ENCODE assay signal across 8 cellular contexts in genomic region chr5:150623878-150624216, GRCh38. TPM values are rescaled to one million over a fixed set of nuclear protein-coding genes. Genes with fewer than 3 reads are reported as not detected.
DNase-seq lines count a peak whose midpoint lies in the region; ATAC-seq and TF ChIP-seq lines count a peak whose summit lies in the region.
"Had no signal": no experiment of that assay in that cellular context is flagged by ENCODE, and none has a peak within 500 bp of the region (broad histone marks: within the 10 kb centered on the region; RNA-seq: fewer than 3 reads in every experiment).

No MANE protein-coding gene starts in this region.

- peak overlapping the region; percentile 59 for H3K4me3 ChIP-seq in iPS-15b (ENCODE audit: low read depth, low read length)
- H3K4me3 ChIP-seq in OCI-LY7 (ENCODE audit: low read depth, low read length, poor library complexity, severe bottlenecking), result no peak overlapping the region
- H3K4me3 ChIP-seq: GM23248 had no signal

- POLR2A ChIA-PET in OCI-LY7 (lab: Charles Lee), result no interaction called here

- H3K36me3 Mint-ChIP-seq in HFFc6 (ENCODE audit: low read depth), result no peaks in the 10 kb centered on the region
- no peaks in the 10 kb centered on the region for H3K36me3 Mint-ChIP-seq in activated T-helper 1 cell treated with anti-CD3 and anti-CD28 coated beads, Interleukin-12 subunit alpha, Interleukin-12 subunit beta, Interleukin-2, Interleukin-4 antibody, amounts not matched to agents 30 ng/mL and 10 ng/mL and 1 ng/mL, durations not matched to agents 14 hours and 24 hours and 36 hours (ENCODE audit: low read depth)
- peaks cover 2 to 9% of the 10 kb centered on the region in 2 donors for H3K36me3 Mint-ChIP-seq in stimulated activated naive B cell treated with anti-CD40 and anti-IgM and Interleukin-4, amounts not matched to agents 10 μg/mL and 1 μg/mL and 100 μg/mL, for 72 hours

- H3K27me3 Mint-ChIP-seq in HFFc6 (ENCODE audit: insufficient read depth), result peaks cover 6% of the 10 kb centered on the region
- H3K27me3 Mint-ChIP-seq in activated T-helper 1 cell treated with anti-CD3 and anti-CD28 coated beads, Interleukin-12 subunit alpha, Interleukin-12 subunit beta, Interleukin-2, Interleukin-4 antibody, amounts not matched to agents 30 ng/mL and 10 ng/mL and 1 ng/mL, durations not matched to agents 14 hours and 24 hours and 36 hours (ENCODE audit: insufficient read depth), result peaks cover 26% of the 10 kb centered on the region
- H3K27me3 Mint-ChIP-seq in stimulated activated naive B cell treated with anti-CD40 and anti-IgM and Interleukin-4, amounts not matched to agents 10 μg/mL and 1 μg/mL and 100 μg/mL, for 72 hours, result no peaks in the 10 kb centered on the region

- no peaks in the 10 kb centered on the region for H3K79me2 ChIP-seq in OCI-LY7 (ENCODE audit: insufficient read depth, low read depth, low read length)

- H2AFZ ChIP-seq in OCI-LY7 (ENCODE audit: low read length), result no peak overlapping the region
- H2AFZ ChIP-seq: GM23248 had no signal

- no peaks in the 10 kb centered on the region for H3K9me3 Mint-ChIP-seq in HFFc6
- no peaks in the 10 kb centered on the region for H3K9me3 Mint-ChIP-seq in activated T-helper 1 cell treated with anti-CD3 and anti-CD28 coated beads, Interleukin-12 subunit alpha, Interleukin-12 subunit beta, Interleukin-2, Interleukin-4 antibody, amounts not matched to agents 30 ng/mL and 10 ng/mL and 1 ng/mL, durations not matched to agents 14 hours and 24 hours and 36 hours
- no peaks in the 10 kb centered on the region for H3K9me3 Mint-ChIP-seq in stimulated activated naive B cell treated with anti-CD40 and anti-IgM and Interleukin-4, amounts not matched to agents 10 μg/mL and 1 μg/mL and 100 μg/mL, for 72 hours

- H3K9me3 ChIP-seq in iPS-15b (ENCODE audit: control insufficient read depth, insufficient read depth, low read length) (no peaks in the 10 kb centered on the region), OCI-LY7 (ENCODE audit: low read length) (no peaks in the 10 kb centered on the region)

- CTCF ChIA-PET in OCI-LY7 (lab: Charles Lee; ENCODE audit: unreplicated experiment), result no interaction called here

- intact Hi-C loops in activated T-helper 1 cell treated with anti-CD3 and anti-CD28 coated beads, Interleukin-12 subunit alpha, Interleukin-12 subunit beta, Interleukin-2, Interleukin-4 antibody, amounts not matched to agents 30 ng/mL and 10 ng/mL and 1 ng/mL, durations not matched to agents 14 hours and 24 hours and 36 hours (cut with micrococcal nuclease), result no loop called here
- intact Hi-C loops in OCI-LY7 (cut with micrococcal nuclease; ENCODE audit: unreplicated experiment), result no loop called here

- DNase-seq in HFFc6, result no peak
- no peak for DNase-seq in activated T-helper 1 cell treated with anti-CD3 and anti-CD28 coated beads, Interleukin-12 subunit alpha, Interleukin-12 subunit beta, Interleukin-2, Interleukin-4 antibody, amounts not matched to agents 30 ng/mL and 10 ng/mL and 1 ng/mL, durations not matched to agents 14 hours and 24 hours and 36 hours (ENCODE audit: low spot score)
- DNase-seq in stimulated activated naive B cell treated with anti-CD40 and anti-IgM and Interleukin-4, amounts not matched to agents 10 μg/mL and 1 μg/mL and 100 μg/mL, for 72 hours, result no peak
- DNase-seq in OCI-LY7 (ENCODE audit: low spot score), result no peak
- no peak for DNase-seq in NCI-H1092 treated with DMSO at 0.1 percent for 48 hours (lab: John Stamatoyannopoulos, UW)
- DNase-seq in medulla oblongata (ENCODE audit: extremely low spot score), result no peak

- no peak overlapping the region for H3K27ac ChIP-seq in OCI-LY7 (ENCODE audit: low read depth, low read length, poor library complexity, severe bottlenecking)
- H3K27ac ChIP-seq: GM23248 had no signal

- no TSS peak for BruUV-seq in OCI-LY7 (replicated peaks; lab: Mats Ljungman, UMichigan)

- ATAC-seq in stimulated activated naive B cell treated with anti-CD40 and anti-IgM and Interleukin-4, amounts not matched to agents 10 μg/mL and 1 μg/mL and 100 μg/mL, for 72 hours (replicated peaks), result peak in 1 of 2 donors; percentile 5

- no peaks in the 10 kb centered on the region for H3K9me2 ChIP-seq in OCI-LY7 (ENCODE audit: insufficient read depth, low read length)

- H3K36me3 ChIP-seq in iPS-15b (ENCODE audit: control insufficient read depth, insufficient read depth, low read length), result no peaks in the 10 kb centered on the region
- H3K36me3 ChIP-seq in OCI-LY7 (ENCODE audit: insufficient read depth, low read length), result no peaks in the 10 kb centered on the region

- H4K20me1 ChIP-seq in OCI-LY7 (ENCODE audit: insufficient read depth, low read length), result no peaks in the 10 kb centered on the region

- peak overlapping the region; percentile 86; the same call in 1 of the 2 replicates for H3K4me3 Mint-ChIP-seq in HFFc6
- H3K4me3 Mint-ChIP-seq in activated T-helper 1 cell treated with anti-CD3 and anti-CD28 coated beads, Interleukin-12 subunit alpha, Interleukin-12 subunit beta, Interleukin-2, Interleukin-4 antibody, amounts not matched to agents 30 ng/mL and 10 ng/mL and 1 ng/mL, durations not matched to agents 14 hours and 24 hours and 36 hours, result peak overlapping the region; percentile 73
- H3K4me3 Mint-ChIP-seq in stimulated activated naive B cell treated with anti-CD40 and anti-IgM and Interleukin-4, amounts not matched to agents 10 μg/mL and 1 μg/mL and 100 μg/mL, for 72 hours, result peak overlapping the region; percentile 86 to 95

- no peak overlapping the region for H3K4me2 ChIP-seq in OCI-LY7 (ENCODE audit: low read length)

- H3K4me1 Mint-ChIP-seq in HFFc6 (ENCODE audit: low read depth), result peaks cover 48% of the 10 kb centered on the region
- H3K4me1 Mint-ChIP-seq in activated T-helper 1 cell treated with anti-CD3 and anti-CD28 coated beads, Interleukin-12 subunit alpha, Interleukin-12 subunit beta, Interleukin-2, Interleukin-4 antibody, amounts not matched to agents 30 ng/mL and 10 ng/mL and 1 ng/mL, durations not matched to agents 14 hours and 24 hours and 36 hours (ENCODE audit: low read depth), result peaks cover 16% of the 10 kb centered on the region
- peaks cover 42 to 51% of the 10 kb centered on the region in 2 donors for H3K4me1 Mint-ChIP-seq in stimulated activated naive B cell treated with anti-CD40 and anti-IgM and Interleukin-4, amounts not matched to agents 10 μg/mL and 1 μg/mL and 100 μg/mL, for 72 hours

- TF ChIP-seq CTCF in HFFc6 (IDR thresholded peaks at IDR 0.05), result no peak
- no peak for TF ChIP-seq CTCF in OCI-LY7 (conservative IDR thresholded peaks at IDR 0.05; ENCODE audit: low read length)

- H3K27ac Mint-ChIP-seq in HFFc6, result no peak overlapping the region
- no peak overlapping the region for H3K27ac Mint-ChIP-seq in activated T-helper 1 cell treated with anti-CD3 and anti-CD28 coated beads, Interleukin-12 subunit alpha, Interleukin-12 subunit beta, Interleukin-2, Interleukin-4 antibody, amounts not matched to agents 30 ng/mL and 10 ng/mL and 1 ng/mL, durations not matched to agents 14 hours and 24 hours and 36 hours
- peak overlapping the region; percentile 90 for H3K27ac Mint-ChIP-seq in stimulated activated naive B cell treated with anti-CD40 and anti-IgM and Interleukin-4, amounts not matched to agents 10 μg/mL and 1 μg/mL and 100 μg/mL, for 72 hours

- no peak overlapping the region for H3K9ac ChIP-seq in iPS-15b (ENCODE audit: low read depth, low read length)
- H3K9ac ChIP-seq: GM23248 had no signal

- H3K4me1 ChIP-seq in iPS-15b (ENCODE audit: control insufficient read depth, insufficient read depth, low read length), result peaks cover 15% of the 10 kb centered on the region
- H3K4me1 ChIP-seq in OCI-LY7 (ENCODE audit: insufficient read depth, low read length, poor library complexity, severe bottlenecking), result peaks cover 12% of the 10 kb centered on the region

- H3K27me3 ChIP-seq in iPS-15b (ENCODE audit: control insufficient read depth, insufficient read depth, low read length), result peaks cover 26% of the 10 kb centered on the region

RNA-seq across cellular contexts. Expression of gene SYNPO, which starts 16.6 kb away (rescaled TPM):
- 10 to 100 TPM; 35.6 to 50.7 (median 47.8) TPM for total RNA-seq in HFFc6 (2021; fragmentation: NEBNext Ultra II Directional; extraction: Animal tissue kit (Norgen Biotek cat#: 25700))
- total RNA-seq in activated T-helper 1 cell treated with anti-CD3 and anti-CD28 coated beads, Interleukin-12 subunit alpha, Interleukin-12 subunit beta, Interleukin-2, Interleukin-4 antibody, amounts not matched to agents 30 ng/mL and 10 ng/mL and 1 ng/mL, durations not matched to agents 14 hours and 24 hours and 36 hours, result not detected in 2 replicates
- total RNA-seq in OCI-LY7 (2014; rRNA removed; shearing (Covaris generic)), result not detected in 2 replicates
- 0.08 and 0.15 TPM in 2 replicates for total RNA-seq in OCI-LY7 (2022)

RNA-seq across cellular contexts. Expression of gene MYOZ3, which starts 37.2 kb away (rescaled TPM):
- under 1 TPM in 2 of 6 experiments, not detected in 4; 0.05 to 0.14 TPM for total RNA-seq in HFFc6 (2021; fragmentation: NEBNext Ultra II Directional; extraction: Animal tissue kit (Norgen Biotek cat#: 25700))
- total RNA-seq in activated T-helper 1 cell treated with anti-CD3 and anti-CD28 coated beads, Interleukin-12 subunit alpha, Interleukin-12 subunit beta, Interleukin-2, Interleukin-4 antibody, amounts not matched to agents 30 ng/mL and 10 ng/mL and 1 ng/mL, durations not matched to agents 14 hours and 24 hours and 36 hours, result 0.49 and 0.51 TPM in 2 replicates
- not detected in 2 replicates for total RNA-seq in OCI-LY7 (2014; rRNA removed; shearing (Covaris generic))
- total RNA-seq in OCI-LY7 (2022), result not detected in 2 replicates

Comparison
In these comparisons a context has a peak if more than half of its experiments do, and no peak if none do; other contexts are left out.
1. RNA of gene SYNPO, which starts 16.6 kb away (total RNA-seq): 35.6 to 50.7 TPM in HFFc6; 0.08 to 0.15 TPM in OCI-LY7 and not detected in activated T-helper 1 cell treated with anti-CD3 and anti-CD28 coated beads, Interleukin-12 subunit alpha, Interleukin-12 subunit beta, Interleukin-2, Interleukin-4 antibody, amounts not matched to agents 30 ng/mL and 10 ng/mL and 1 ng/mL, durations not matched to agents 14 hours and 24 hours and 36 hours; every median in the first group is over 10 times any median in the second.
2. Peak in every context shown above with its lines, with median percentiles within 50 percentile points of each other: H3K4me3 Mint-ChIP-seq.